In genomic region chr15:40990789-40991188, GRCh38 we compare ENCODE assay signal across 13 cellular contexts.
"Had no signal": no experiment of that assay in that cellular context is flagged by ENCODE, and none has a peak within 500 bp of the region (broad histone marks: within the 10 kb centered on the region; RNA-seq: fewer than 3 reads in every experiment).

No MANE protein-coding gene starts in this region.

- H3K4me1 ChIP-seq: right atrium auricular region, SJCRH30 had no signal

- H3K27ac ChIP-seq: ascending aorta, epithelial cell of prostate, heart left ventricle, right atrium auricular region, SJCRH30 had no signal

- H3K4me3 Mint-ChIP-seq: dendritic cell treated with granulocyte-macrophage colony-stimulating factor and Interleukin-4, amounts not matched to agents 40 ng/mL and 50 ng/mL, for 4 days; immature natural killer cell; natural killer cell; T-helper 17 cell; WTC11 had no signal

- H3K27me3 ChIP-seq: ascending aorta, heart left ventricle, right atrium auricular region, SJCRH30 had no signal

- ATAC-seq: heart left ventricle, natural killer cell, T-helper 17 cell, WTC11 had no signal

- H3K27ac Mint-ChIP-seq: dendritic cell treated with granulocyte-macrophage colony-stimulating factor and Interleukin-4, amounts not matched to agents 40 ng/mL and 50 ng/mL, for 4 days; natural killer cell; T-helper 17 cell had no signal

- H3K4me1 Mint-ChIP-seq: natural killer cell had no signal

- H3K27me3 Mint-ChIP-seq: dendritic cell treated with granulocyte-macrophage colony-stimulating factor and Interleukin-4, amounts not matched to agents 40 ng/mL and 50 ng/mL, for 4 days; T-helper 17 cell had no signal

- H3K9me3 ChIP-seq: ascending aorta, heart left ventricle, right atrium auricular region, SJCRH30 had no signal

- DNase-seq: activated gamma-delta T cell; effector memory CD4-positive, alpha-beta T cell; heart left ventricle; immature natural killer cell; natural killer cell; SJCRH30; stimulated activated CD4-positive, alpha-beta T cell treated with anti-CD3 and anti-CD28 coated beads, Interleukin-15, amount 100 ng/mL, for 24 hours; T-helper 17 cell had no signal

- H3K4me3 ChIP-seq: ascending aorta, heart left ventricle, right atrium auricular region, SJCRH30 had no signal

- H3K9me3 Mint-ChIP-seq: dendritic cell treated with granulocyte-macrophage colony-stimulating factor and Interleukin-4, amounts not matched to agents 40 ng/mL and 50 ng/mL, for 4 days; immature natural killer cell; natural killer cell; WTC11 had no signal
